Comparison of ENCODE assay signal across 8 cellular contexts in genomic region chr1:112840631-112841624, GRCh38.
DNase-seq lines count a peak whose midpoint lies in the region; ATAC-seq, FAIRE-seq and TF ChIP-seq lines count a peak whose summit lies in the region.

No MANE protein-coding gene starts in this region.

- H3K27me3 ChIP-seq in small intestine (ENCODE audit: control insufficient read depth in 2 of 2, insufficient read depth in 2 of 2, low read length in 2 of 2): no peaks in the 10 kb centered on the region
- H3K27me3 ChIP-seq in testis: no peaks in the 10 kb centered on the region

- TF ChIP-seq CTCF in testis (IDR thresholded peaks at IDR 0.05): no peak

- H3K36me3 ChIP-seq in small intestine (ENCODE audit: control insufficient read depth in 2 of 2, insufficient read depth in 2 of 2, low read length in 2 of 2): no peaks in the 10 kb centered on the region
- H3K36me3 ChIP-seq in testis (ENCODE audit: low read depth, missing control alignments): no peaks in the 10 kb centered on the region

- ATAC-seq in GM19455 (IDR thresholded peaks at IDR 0.05; ENCODE audit: unreplicated experiment): peak; percentile 65

- intact Hi-C loops in testis (cut with DNase I; ENCODE audit: low total_unique reads): no loop called here

- WGBS in small intestine, 3 donors: 46 to 58% (median 57%) methylated on average over 7 of the region's 7 CpGs
- WGBS in testis, 2 donors: 80 to 84% methylated on average over 7 of the region's 7 CpGs

- H3K4me1 ChIP-seq in small intestine (ENCODE audit: control insufficient read depth in 2 of 2, insufficient read depth in 1 of 2, low read depth in 1 of 2, low read length in 1 of 2): no peaks in the 10 kb centered on the region
- no peaks in the 10 kb centered on the region for H3K4me1 ChIP-seq in testis

- no peak overlapping the region for H3K27ac ChIP-seq in small intestine (ENCODE audit: low read depth in 1 of 2, low read length in 1 of 2)
- no peak overlapping the region for H3K27ac ChIP-seq in testis

- DNase-seq in CD1c-positive myeloid dendritic cell (ENCODE audit: extremely low spot score) (peak; percentile 67), MV-4-11 (lab: John Stamatoyannopoulos, UW) (peak; percentile 78), dermis blood vessel endothelial cell (peak; percentile 53), NCI-H1436 treated with DMSO at 0.1 percent for 48 hours (lab: John Stamatoyannopoulos, UW) (no peak), small intestine (no peak), NCI-H1436 (lab: John Stamatoyannopoulos, UW) (no peak), testis (no peak)

- TF ChIP-seq POLR2A in testis (IDR thresholded peaks at IDR 0.05): no peak

- H3K9me3 ChIP-seq in small intestine (ENCODE audit: control insufficient read depth, low read depth): no peaks in the 10 kb centered on the region
- H3K9me3 ChIP-seq in testis: no peaks in the 10 kb centered on the region

- H3K4me3 ChIP-seq in small intestine (ENCODE audit: low read depth in 1 of 2, low read length in 2 of 2): no peak overlapping the region
- no peak overlapping the region for H3K4me3 ChIP-seq in testis

- FAIRE-seq in small intestine (lab: Jason Lieb, UNC): no peak

Comparison
In these comparisons a context has a peak if more than half of its experiments do, and no peak if none do; other contexts are left out.
1. DNase-seq: peak in CD1c-positive myeloid dendritic cell (single experiment), MV-4-11 (single experiment) and dermis blood vessel endothelial cell (single experiment); none in NCI-H1436 treated with DMSO at 0.1 percent for 48 hours (single experiment), small intestine (single experiment), NCI-H1436 (single experiment) and testis (single experiment).